In genomic region chr17:60135951-60136666, GRCh38 we compare ENCODE assay signal across 8 cellular contexts. TPM values are rescaled to one million over a fixed set of nuclear protein-coding genes. Genes with fewer than 3 reads are reported as not detected.
DNase-seq lines count a peak whose midpoint lies in the region; ATAC-seq, FAIRE-seq and TF ChIP-seq lines count a peak whose summit lies in the region.

No MANE protein-coding gene starts in this region.

- DNase-seq in activated T-cell treated with anti-CD3 and anti-CD28 coated beads, Interleukin-2, amount 50 U/mL, for 24 hours: no peak
- no peak for DNase-seq in activated T-cell treated with anti-CD3 and anti-CD28 coated beads, Interleukin-2, amount 50 U/mL, for 1 hour
- no peak for DNase-seq in adipocyte (ENCODE audit: low read depth)
- DNase-seq in HepG2 (ENCODE audit: low spot score): no peak
- DNase-seq in suprapubic skin (ENCODE audit: low spot score in 2 of 2): peak; percentile 19 to 69

- CTCF ChIA-PET in HepG2 (lab: Yijun Ruan, JAX; ENCODE audit: low intra/inter-chr PET ratio, low total read pairs): no interaction called here

- H3K27me3 ChIP-seq in adipocyte (replicated peaks; ENCODE audit: control insufficient read depth, insufficient read depth, low read length) (peaks cover 23% of the 10 kb centered on the region), HepG2 (ENCODE audit: control insufficient read depth in 1 of 2, insufficient read depth in 2 of 2, low read length in 2 of 2) (peaks cover 4 to 64% of the 10 kb centered on the region in 2 experiments), suprapubic skin (peaks cover 37% of the 10 kb centered on the region)

- H3K4me3 Mint-ChIP-seq in activated T-cell treated with anti-CD3 and anti-CD28 coated beads, Interleukin-2, amount 50 U/mL, for 24 hours: peak overlapping the region; percentile 85

- H3K9me3 ChIP-seq in adipocyte (ENCODE audit: control insufficient read depth, low read length) (no peaks in the 10 kb centered on the region), HepG2 (ENCODE audit: low read length) (no peaks in the 10 kb centered on the region), suprapubic skin (no peaks in the 10 kb centered on the region)

- H4K20me1 ChIP-seq in HepG2 (ENCODE audit: insufficient read depth, low read length): peaks cover 4% of the 10 kb centered on the region; the same call in 1 of the 2 replicates

- H3K27me3 Mint-ChIP-seq in activated T-cell treated with anti-CD3 and anti-CD28 coated beads, Interleukin-2, amount 50 U/mL, for 24 hours: peaks cover 38% of the 10 kb centered on the region

- TF ChIP-seq POLR2A in HepG2 (IDR thresholded peaks at IDR 0.05; ENCODE audit: insufficient read depth in 1 of 2, low read depth in 2 of 2, low read length in 2 of 2): no peak
- no peak for TF ChIP-seq POLR2A in suprapubic skin (IDR thresholded peaks at IDR 0.05)

- H3K79me2 ChIP-seq in HepG2 (ENCODE audit: insufficient read depth, low read length): no peaks in the 10 kb centered on the region

- H3K4me3 ChIP-seq in adipocyte (ENCODE audit: low read length) (peak overlapping the region; percentile 93), HepG2 (replicated peaks in 1 of 3; ENCODE audit: insufficient read depth in 1 of 3, low read depth in 2 of 3, low read length in 3 of 3) (no peak overlapping the region), suprapubic skin (peak overlapping the region; percentile 63)

- H3K36me3 ChIP-seq in adipocyte (ENCODE audit: control insufficient read depth, insufficient read depth, low read length, severe bottlenecking) (peaks cover 4% of the 10 kb centered on the region), HepG2 (replicated peaks in 1 of 2; ENCODE audit: control insufficient read depth in 1 of 2, insufficient read depth in 2 of 2, low read length in 2 of 2) (no peaks in the 10 kb centered on the region), suprapubic skin (no peaks in the 10 kb centered on the region)

- peak overlapping the region; percentile 93 for H3K4me2 ChIP-seq in HepG2 (ENCODE audit: low read depth, low read length)

- no peak for TF ChIP-seq RAD21 in HepG2 (CRISPR knock-in tag; IDR thresholded peaks at IDR 0.05)

- no peak overlapping the region for H3K27ac Mint-ChIP-seq in activated T-cell treated with anti-CD3 and anti-CD28 coated beads, Interleukin-2, amount 50 U/mL, for 24 hours

- H3K9me3 Mint-ChIP-seq in activated T-cell treated with anti-CD3 and anti-CD28 coated beads, Interleukin-2, amount 50 U/mL, for 24 hours: peaks cover 4% of the 10 kb centered on the region

- H3K4me1 Mint-ChIP-seq in activated T-cell treated with anti-CD3 and anti-CD28 coated beads, Interleukin-2, amount 50 U/mL, for 24 hours (ENCODE audit: low read depth): peaks cover 39% of the 10 kb centered on the region

- no peak for FAIRE-seq in HepG2 (lab: Jason Lieb, UNC)

- no peak overlapping the region for H2AFZ ChIP-seq in HepG2 (ENCODE audit: low read length)

- in situ Hi-C loops in HepG2 (cut with HindIII; ENCODE audit: extremely low pct_ligation_motif_present, low pct_unique_long_range_greater_than_20kb): no loop called here

- no TSS peak for BruUV-seq in HepG2 (replicated peaks; lab: Mats Ljungman, UMichigan)

- no peak overlapping the region for H3K9ac ChIP-seq in adipocyte (ENCODE audit: low read length)
- H3K9ac ChIP-seq in HepG2 (ENCODE audit: insufficient read depth, low read depth, low read length): no peak overlapping the region

- POLR2A ChIA-PET in HepG2 (lab: Yijun Ruan, JAX): no interaction called here

- no peak for TF ChIP-seq EP300 in HepG2 (IDR thresholded peaks at IDR 0.05; ENCODE audit: low read depth in 2 of 2, low read length in 2 of 2)
- TF ChIP-seq EP300 in HepG2 (CRISPR knock-in tag; IDR thresholded peaks at IDR 0.05; ENCODE audit: borderline replicate concordance): no peak
- TF ChIP-seq EP300 in suprapubic skin (IDR thresholded peaks at IDR 0.05): no peak

- TF ChIP-seq CTCF in HepG2 (CRISPR knock-in tag; IDR thresholded peaks at IDR 0.05) (no peak), suprapubic skin (IDR thresholded peaks at IDR 0.05) (no peak)

- H3K4me1 ChIP-seq in adipocyte (ENCODE audit: control insufficient read depth, insufficient read depth, low read length): peaks cover 10% of the 10 kb centered on the region
- peaks cover 29% of the 10 kb centered on the region for H3K4me1 ChIP-seq in HepG2 (ENCODE audit: insufficient read depth, low read length)
- H3K4me1 ChIP-seq in suprapubic skin: peaks cover 31% of the 10 kb centered on the region

- H3K36me3 Mint-ChIP-seq in activated T-cell treated with anti-CD3 and anti-CD28 coated beads, Interleukin-2, amount 50 U/mL, for 24 hours (ENCODE audit: low read depth): peaks cover 23% of the 10 kb centered on the region

- intact Hi-C loops in HepG2 (cut with micrococcal nuclease; ENCODE audit: unreplicated experiment): no loop called here

- ATAC-seq in HepG2 (no peak), HG02798 (IDR thresholded peaks at IDR 0.05; ENCODE audit: poor library complexity, unreplicated experiment) (no peak), HG03196 (IDR thresholded peaks at IDR 0.05; ENCODE audit: unreplicated experiment) (no peak), GM18502 (IDR thresholded peaks at IDR 0.05; ENCODE audit: poor library complexity, unreplicated experiment) (no peak)

- 82% methylated on average over 13 of the region's 13 CpGs for WGBS in HepG2 (ENCODE audit: low lambda C conversion rate)
- 81% methylated on average over 13 of the region's 13 CpGs for WGBS in suprapubic skin

- H3K27ac ChIP-seq in HepG2 (ENCODE audit: extremely low read length, insufficient read depth, low read length): no peak overlapping the region
- no peak overlapping the region for H3K27ac ChIP-seq in suprapubic skin

TF ChIP-seq in HepG2, 621 proteins besides CTCF, POLR2A, EP300 and RAD21 (continues in another document):
- TF ChIP-seq ZBTB38 (CRISPR knock-in tag; IDR thresholded peaks at IDR 0.05) (0 out of 2 replicates have a peak, but pooled peaks have one; percentile 11), DMAP1 (CRISPR knock-in tag; IDR thresholded peaks at IDR 0.05) (0 out of 2 replicates have a peak, but pooled peaks have one; percentile 1), PCBP1 (IDR thresholded peaks at IDR 0.05; ENCODE audit: borderline replicate concordance, low read depth, low read length) (no peak)

RNA-seq across cellular contexts. Expression of gene CA4, which starts 13.7 kb away (rescaled TPM):
- not detected in 2 replicates for total RNA-seq in HepG2 (2016; rRNA removed; fragmentation: Illumina TruSeq; extraction: Trizol)
- total RNA-seq in HepG2 (2016; cell fraction: cytosol; rRNA removed; fragmentation: Illumina TruSeq; extraction: Trizol; ENCODE audit: low read depth): not detected in 2 replicates
- not detected in 2 replicates for total RNA-seq in HepG2 (2016; cell fraction: insoluble cytoplasmic fraction; rRNA removed; fragmentation: Illumina TruSeq; extraction: Trizol)
- total RNA-seq in HepG2 (2016; cell fraction: membrane; rRNA removed; fragmentation: Illumina TruSeq; extraction: Trizol): not detected in 2 replicates
- total RNA-seq in HepG2 (2016; cell fraction: nucleus; rRNA removed; fragmentation: Illumina TruSeq; extraction: Trizol): not detected in 2 replicates
- polyA plus RNA-seq in HepG2 (2011; rRNA removed): not detected in 2 replicates
- polyA plus RNA-seq in HepG2 (2011; cell fraction: cytosol; rRNA removed): not detected in 2 replicates
- polyA plus RNA-seq in HepG2 (2011; cell fraction: nucleus; rRNA removed): not detected in 2 replicates
- not detected in 2 replicates for polyA plus RNA-seq in HepG2 (2012)
- not detected in 2 replicates for polyA plus RNA-seq in HepG2 (2016; cell fraction: cytosol; fragmentation: Illumina TruSeq; extraction: Trizol; ENCODE audit: low read depth)
- polyA plus RNA-seq in HepG2 (2016; cell fraction: insoluble cytoplasmic fraction; fragmentation: Illumina TruSeq; extraction: Trizol; ENCODE audit: low read depth): not detected in 2 replicates
- polyA plus RNA-seq in HepG2 (2016; cell fraction: membrane; fragmentation: Illumina TruSeq; extraction: Trizol; ENCODE audit: low read depth): not detected in 2 replicates
- not detected in 2 replicates for polyA plus RNA-seq in HepG2 (2016; cell fraction: nucleus; fragmentation: Illumina TruSeq; extraction: Trizol; ENCODE audit: insufficient read depth, low read depth)
- not detected in 2 replicates for polyA minus RNA-seq in HepG2 (2011; rRNA and poly(A)+ RNA removed; ENCODE audit: low replicate concordance)
- not detected in 2 replicates for polyA minus RNA-seq in HepG2 (2011; cell fraction: cytosol; rRNA and poly(A)+ RNA removed)
- polyA minus RNA-seq in HepG2 (2011; cell fraction: nucleus; rRNA and poly(A)+ RNA removed): not detected in 2 replicates
- total RNA-seq in suprapubic skin: 1 to 10 TPM in 3 of 4 donors, not detected in 1; 2.2 to 9.0 (median 7.2) TPM

RNA-seq across cellular contexts. Expression of gene HEATR6, which starts 57.4 kb away (rescaled TPM):
- total RNA-seq in HepG2 (2016; rRNA removed; fragmentation: Illumina TruSeq; extraction: Trizol): 18.4 and 20.3 TPM in 2 replicates
- total RNA-seq in HepG2 (2016; cell fraction: cytosol; rRNA removed; fragmentation: Illumina TruSeq; extraction: Trizol; ENCODE audit: low read depth): 2.3 and 4.3 TPM in 2 replicates
- 18.9 and 20.3 TPM in 2 replicates for total RNA-seq in HepG2 (2016; cell fraction: insoluble cytoplasmic fraction; rRNA removed; fragmentation: Illumina TruSeq; extraction: Trizol)
- total RNA-seq in HepG2 (2016; cell fraction: membrane; rRNA removed; fragmentation: Illumina TruSeq; extraction: Trizol): 5.4 and 6.6 TPM in 2 replicates
- 22.7 and 29.7 TPM in 2 replicates for total RNA-seq in HepG2 (2016; cell fraction: nucleus; rRNA removed; fragmentation: Illumina TruSeq; extraction: Trizol)
- 21.4 and 22.1 TPM in 2 replicates for polyA plus RNA-seq in HepG2 (2011; rRNA removed)
- polyA plus RNA-seq in HepG2 (2011; cell fraction: cytosol; rRNA removed): 16.0 and 16.2 TPM in 2 replicates
- polyA plus RNA-seq in HepG2 (2011; cell fraction: nucleus; rRNA removed): 131 and 149 TPM in 2 replicates
- polyA plus RNA-seq in HepG2 (2012): 14.9 and 15.5 TPM in 2 replicates
- 0.63 and 0.85 TPM in 2 replicates for polyA plus RNA-seq in HepG2 (2016; cell fraction: cytosol; fragmentation: Illumina TruSeq; extraction: Trizol; ENCODE audit: low read depth)
- 12.1 and 12.7 TPM in 2 replicates for polyA plus RNA-seq in HepG2 (2016; cell fraction: insoluble cytoplasmic fraction; fragmentation: Illumina TruSeq; extraction: Trizol; ENCODE audit: low read depth)
- 1.4 and 1.7 TPM in 2 replicates for polyA plus RNA-seq in HepG2 (2016; cell fraction: membrane; fragmentation: Illumina TruSeq; extraction: Trizol; ENCODE audit: low read depth)
- polyA plus RNA-seq in HepG2 (2016; cell fraction: nucleus; fragmentation: Illumina TruSeq; extraction: Trizol; ENCODE audit: insufficient read depth, low read depth): 34.2 and 40.8 TPM in 2 replicates
- 30.5 and 72.9 TPM in 2 replicates for polyA minus RNA-seq in HepG2 (2011; rRNA and poly(A)+ RNA removed; ENCODE audit: low replicate concordance)
- polyA minus RNA-seq in HepG2 (2011; cell fraction: cytosol; rRNA and poly(A)+ RNA removed): 17.1 and 24.8 TPM in 2 replicates
- polyA minus RNA-seq in HepG2 (2011; cell fraction: nucleus; rRNA and poly(A)+ RNA removed): 72.4 and 73.8 TPM in 2 replicates
- total RNA-seq in suprapubic skin: 10 to 100 TPM; 11.5 to 46.9 (median 26.6) TPM

Comparison
In these comparisons a context has a peak if more than half of its experiments do, and no peak if none do; other contexts are left out.
1. DNase-seq: peak in suprapubic skin (2 of 2); none in activated T-cell treated with anti-CD3 and anti-CD28 coated beads, Interleukin-2, amount 50 U/mL, for 24 hours (single experiment), activated T-cell treated with anti-CD3 and anti-CD28 coated beads, Interleukin-2, amount 50 U/mL, for 1 hour (single experiment), adipocyte (single experiment) and HepG2 (single experiment).
2. H3K4me3 ChIP-seq: peak in adipocyte (single experiment) and suprapubic skin (single experiment); none in HepG2 (0 of 3).